20 cellular contexts compared by ENCODE assay signal in genomic region chr20:1995531-1996310, GRCh38. TPM values are rescaled to one million over a fixed set of nuclear protein-coding genes. Genes with fewer than 3 reads are reported as not detected.
A peak's percentile ranks its signal among the peaks of the same experiment; 100 is the strongest.
DNase-seq lines count a peak whose midpoint lies in the region; ATAC-seq, FAIRE-seq and TF ChIP-seq lines count a peak whose summit lies in the region.
"Had no signal": no experiment of that assay in that cellular context is flagged by ENCODE, and none has a peak within 500 bp of the region (broad histone marks: within the 10 kb centered on the region; RNA-seq: fewer than 3 reads in every experiment).

No MANE protein-coding gene starts in this region.

- no peak overlapping the region for H3K4me3 Mint-ChIP-seq in osteocyte (ENCODE audit: unreplicated experiment)
- H3K4me3 Mint-ChIP-seq: CD4-positive, alpha-beta memory T cell; GM23338; H9 had no signal

- H3K27me3 ChIP-seq in bronchial epithelial cell (ENCODE audit: control insufficient read depth, insufficient read depth, low read length) = peaks cover 26% of the 10 kb centered on the region

- H3K36me3 ChIP-seq in bronchial epithelial cell (ENCODE audit: control insufficient read depth, insufficient read depth, low read length) = no peaks in the 10 kb centered on the region

- H3K4me3 ChIP-seq in bronchial epithelial cell (ENCODE audit: low read depth, low read length) = no peak overlapping the region
- H3K4me3 ChIP-seq: A549, GM23338 had no signal

- FAIRE-seq in bronchial epithelial cell (lab: Jason Lieb, UNC) = peak; percentile 28
- FAIRE-seq: A549, G401.6, GM12892 had no signal

- no peaks in the 10 kb centered on the region for H3K9me3 Mint-ChIP-seq in osteocyte (ENCODE audit: unreplicated experiment)
- H3K9me3 Mint-ChIP-seq: CD4-positive, alpha-beta memory T cell; GM23338; H9 had no signal

- no peak for DNase-seq in bronchial epithelial cell (ENCODE audit: low read depth)
- DNase-seq in ecto neural progenitor cell (ENCODE audit: low spot score) = peak; percentile 33
- DNase-seq in osteocyte (ENCODE audit: extremely low spot score, unreplicated experiment) = peak; percentile 73
- DNase-seq: 8988T; ACHN; C1 segment of cervical spinal cord; Caco-2; CD4-positive, alpha-beta memory T cell; DMS153; DND-41; H9 had no signal

- no peak overlapping the region for H3K27ac Mint-ChIP-seq in osteocyte (ENCODE audit: unreplicated experiment)
- H3K27ac Mint-ChIP-seq: CD4-positive, alpha-beta memory T cell; GM23338; H9 had no signal

- H3K4me1 Mint-ChIP-seq in osteocyte (ENCODE audit: unreplicated experiment) = no peaks in the 10 kb centered on the region

- ATAC-seq in HG03354 (IDR thresholded peaks at IDR 0.05; ENCODE audit: poor library complexity, severe bottlenecking, unreplicated experiment) (no peak), HG03175 (IDR thresholded peaks at IDR 0.05; ENCODE audit: unreplicated experiment) (no peak), GM21717 (IDR thresholded peaks at IDR 0.05; ENCODE audit: unreplicated experiment) (no peak)
- ATAC-seq: A549, GM23338, HCT116 had no signal

- no peak for TF ChIP-seq CTCF in bronchial epithelial cell (IDR thresholded peaks at IDR 0.05; ENCODE audit: insufficient read depth, low read length, severe bottlenecking)
- no peak for TF ChIP-seq CTCF in osteocyte (IDR thresholded peaks at IDR 0.05)

- H3K27me3 Mint-ChIP-seq in osteocyte (ENCODE audit: unreplicated experiment) = peaks cover 19% of the 10 kb centered on the region

- no peaks in the 10 kb centered on the region for H3K36me3 Mint-ChIP-seq in osteocyte (ENCODE audit: unreplicated experiment)
- H3K36me3 Mint-ChIP-seq: CD4-positive, alpha-beta memory T cell had no signal

RNA-seq across cellular contexts. Expression of gene PDYN, which starts 1.9 kb away (rescaled TPM):
- total RNA-seq in bronchial epithelial cell (not detected in 2 replicates), osteocyte (not detected in 2 replicates)
- total RNA-seq: Caco-2; CD4-positive, alpha-beta memory T cell; H4 had no signal
